In the genomic region with DNA sequence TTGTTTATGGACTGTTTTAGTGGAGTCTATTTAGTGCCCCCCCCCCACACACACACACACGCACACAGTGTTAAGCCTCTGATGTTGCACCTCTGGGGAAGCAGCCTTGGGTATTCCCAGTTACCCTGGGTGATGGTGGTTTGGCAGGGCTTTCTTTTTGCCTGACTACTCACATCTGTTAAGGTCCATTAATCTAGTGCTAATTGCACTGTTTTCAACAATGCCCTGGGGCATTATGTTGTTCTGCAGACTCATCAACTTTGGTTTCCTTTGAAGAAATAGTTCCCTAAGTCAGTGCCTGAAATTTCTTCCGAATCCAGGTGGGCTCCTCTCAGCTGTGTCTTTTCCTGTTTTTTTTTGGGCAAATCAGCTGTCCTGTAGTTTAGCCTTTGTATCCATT, we compare ENCODE assay signal across 8 cellular contexts. TPM values are rescaled to one million over a fixed set of nuclear protein-coding genes. Genes with fewer than 3 reads are reported as not detected.
DNase-seq lines count a peak whose midpoint lies in the region; ATAC-seq and TF ChIP-seq lines count a peak whose summit lies in the region.

No MANE protein-coding gene starts in this region.

- peak; percentile 82 for DNase-seq in GM04504 (ENCODE audit: low read depth)
- DNase-seq in iPS-NIHi11 (ENCODE audit: low spot score) = peak; percentile 22
- DNase-seq in activated naive CD8-positive, alpha-beta T cell treated with anti-CD3 and anti-CD28 coated beads, Interleukin-2, amount 50 U/mL, for 24 hours = no peak
- DNase-seq in SK-N-DZ (ENCODE audit: low spot score) = no peak
- DNase-seq in T1000 (lab: John Stamatoyannopoulos, UW) = no peak
- DNase-seq in NOMO-1 treated with dmso at 0.1 percent for 144 hours (lab: John Stamatoyannopoulos, UW; ENCODE audit: unreplicated experiment) = no peak

- peak; percentile 94 for ATAC-seq in GM21619 (IDR thresholded peaks at IDR 0.05; ENCODE audit: unreplicated experiment)
- no peak for ATAC-seq in activated naive CD8-positive, alpha-beta T cell treated with anti-CD3 and anti-CD28 coated beads, Interleukin-2, amount 50 U/mL, for 24 hours

- no peak overlapping the region for H3K4me3 Mint-ChIP-seq in activated naive CD8-positive, alpha-beta T cell treated with anti-CD3 and anti-CD28 coated beads, Interleukin-2, amount 50 U/mL, for 24 hours

- TF ChIP-seq RAD21 in Ishikawa (IDR thresholded peaks at IDR 0.05; ENCODE audit: low read depth) = no peak

- no peak overlapping the region for H3K27ac Mint-ChIP-seq in activated naive CD8-positive, alpha-beta T cell treated with anti-CD3 and anti-CD28 coated beads, Interleukin-2, amount 50 U/mL, for 24 hours

- H3K4me1 Mint-ChIP-seq in activated naive CD8-positive, alpha-beta T cell treated with anti-CD3 and anti-CD28 coated beads, Interleukin-2, amount 50 U/mL, for 24 hours = peaks cover 18% of the 10 kb centered on the region

- H3K9me3 Mint-ChIP-seq in activated naive CD8-positive, alpha-beta T cell treated with anti-CD3 and anti-CD28 coated beads, Interleukin-2, amount 50 U/mL, for 24 hours = peaks cover 16% of the 10 kb centered on the region

- H3K36me3 Mint-ChIP-seq in activated naive CD8-positive, alpha-beta T cell treated with anti-CD3 and anti-CD28 coated beads, Interleukin-2, amount 50 U/mL, for 24 hours (ENCODE audit: low read depth) = peaks cover 39% of the 10 kb centered on the region

- TF ChIP-seq EP300 in Ishikawa (IDR thresholded peaks at IDR 0.05; ENCODE audit: borderline replicate concordance) = no peak

- H3K27me3 Mint-ChIP-seq in activated naive CD8-positive, alpha-beta T cell treated with anti-CD3 and anti-CD28 coated beads, Interleukin-2, amount 50 U/mL, for 24 hours = no peaks in the 10 kb centered on the region

TF ChIP-seq in Ishikawa, 13 proteins besides CTCF, POLR2A, EP300 and RAD21:
- peak; percentile 14; the same call in 1 of the 2 replicates for TF ChIP-seq NFIC (IDR thresholded peaks at IDR 0.05)
- no peak for TF ChIP-seq FOXM1 (IDR thresholded peaks at IDR 0.05; ENCODE audit: borderline replicate concordance, low read depth)
- TF ChIP-seq, protein P1, sequence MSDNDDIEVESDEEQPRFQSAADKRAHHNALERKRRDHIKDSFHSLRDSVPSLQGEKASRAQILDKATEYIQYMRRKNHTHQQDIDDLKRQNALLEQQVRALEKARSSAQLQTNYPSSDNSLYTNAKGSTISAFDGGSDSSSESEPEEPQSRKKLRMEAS (IDR thresholded peaks at IDR 0.05) = no peak
TF ChIP-seq in Ishikawa: peak in this region for 1.

RNA-seq across cellular contexts. Expression of a gene that starts 34.7 kb away (rescaled TPM):
- 15.8 and 17.1 TPM in 2 replicates for polyA plus RNA-seq in SK-N-DZ (2014; cell fraction: cytosol; rRNA removed)
- 9.6 and 19.9 TPM in 2 replicates for polyA plus RNA-seq in SK-N-DZ (2014; cell fraction: nucleus; rRNA removed)

Comparison
In these comparisons a context has a peak if more than half of its experiments do, and no peak if none do; other contexts are left out.
1. DNase-seq: peak in GM04504 (single experiment) and iPS-NIHi11 (single experiment); none in activated naive CD8-positive, alpha-beta T cell treated with anti-CD3 and anti-CD28 coated beads, Interleukin-2, amount 50 U/mL, for 24 hours (single experiment), SK-N-DZ (single experiment), T1000 (single experiment) and NOMO-1 treated with dmso at 0.1 percent for 144 hours (single experiment).